22 cellular contexts compared by ENCODE assay signal in the genomic region with DNA sequence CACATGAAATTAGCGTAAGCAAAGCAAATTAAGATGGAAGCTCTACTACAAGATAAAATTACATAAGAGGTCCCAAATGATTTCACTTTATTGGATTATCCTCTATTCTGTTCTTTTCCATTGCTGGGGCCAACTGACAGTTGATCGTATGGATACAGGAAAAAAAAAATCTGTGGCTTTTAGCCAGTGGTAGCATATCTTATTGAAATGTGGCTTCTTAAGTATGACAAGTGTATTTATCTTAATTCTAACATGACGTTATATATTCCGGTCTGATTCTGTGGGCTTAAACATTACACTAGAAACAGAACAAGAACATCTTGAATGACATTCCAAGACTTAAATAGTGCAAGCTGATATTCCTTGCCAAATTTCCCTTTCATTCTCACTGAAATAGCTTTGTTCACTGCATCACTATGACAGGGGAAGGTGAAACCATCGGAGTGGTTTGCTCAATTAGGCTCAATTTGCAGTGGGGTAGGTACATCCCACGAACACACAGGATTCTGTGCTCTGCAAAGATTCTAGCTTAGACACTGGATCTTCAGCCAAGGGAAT.
"Had no signal": no experiment of that assay in that cellular context is flagged by ENCODE, and none has a peak within 500 bp of the region (broad histone marks: within the 10 kb centered on the region; RNA-seq: fewer than 3 reads in every experiment).

No MANE protein-coding gene starts in this region.

- DNase-seq: activated CD4-positive, alpha-beta T cell treated with anti-CD3 and anti-CD28 coated beads for 1 hour; activated gamma-delta T cell treated with Interleukin-2 at 50 U/mL for 16 hours; activated T-cell treated with anti-CD3 and anti-CD28 coated beads, Interleukin-2, amount 50 U/mL, for 1 hour; adrenal gland; colonic mucosa; dorsolateral prefrontal cortex; endodermal cell; glutamatergic neuron; hippocampal formation; left ventricle myocardium inferior; midbrain; natural killer cell; ovary; stimulated activated CD4-positive, alpha-beta T cell treated with anti-CD3 and anti-CD28 coated beads, Interleukin-12 subunit alpha, Interleukin-12 subunit beta, amount 100 ng/mL, for 4 hours; stimulated activated naive CD8-positive, alpha-beta T cell treated with anti-CD3 and anti-CD28 coated beads, Interleukin-15, amount 100 ng/mL, for 72 hours; T-helper 9 cell; trophoblast cell; uterus had no signal

- H3K4me1 ChIP-seq: adrenal gland, ascending aorta, colonic mucosa, left ventricle myocardium inferior, prostate gland, uterus had no signal

- H3K36me3 ChIP-seq: adrenal gland, ascending aorta, colonic mucosa, left ventricle myocardium inferior, ovary, prostate gland, uterus had no signal

- H3K9me3 Mint-ChIP-seq: activated naive CD4-positive, alpha-beta T cell treated with anti-CD3 and anti-CD28 coated beads, Interleukin-2, amount 50 U/mL, for 24 hours; endodermal cell; natural killer cell; stimulated activated naive CD8-positive, alpha-beta T cell treated with anti-CD3 and anti-CD28 coated beads, Interleukin-15, amount 100 ng/mL, for 72 hours had no signal

- H3K36me3 Mint-ChIP-seq: natural killer cell had no signal

- H3K27me3 ChIP-seq: adrenal gland, ascending aorta, colonic mucosa, dorsolateral prefrontal cortex, ovary, uterus had no signal

- ATAC-seq: natural killer cell; stimulated activated naive CD8-positive, alpha-beta T cell treated with anti-CD3 and anti-CD28 coated beads, Interleukin-15, amount 100 ng/mL, for 72 hours had no signal

- H3K9me3 ChIP-seq: adrenal gland, ascending aorta, colonic mucosa, left ventricle myocardium inferior, ovary, prostate gland, uterus had no signal

- H3K27ac ChIP-seq: adrenal gland, ascending aorta, colonic mucosa, epithelial cell of prostate, left ventricle myocardium inferior, ovary, prostate gland, uterus had no signal

- H3K27me3 Mint-ChIP-seq: activated naive CD4-positive, alpha-beta T cell treated with anti-CD3 and anti-CD28 coated beads, Interleukin-2, amount 50 U/mL, for 24 hours; stimulated activated naive CD8-positive, alpha-beta T cell treated with anti-CD3 and anti-CD28 coated beads, Interleukin-15, amount 100 ng/mL, for 72 hours had no signal

- H3K4me3 Mint-ChIP-seq: activated naive CD4-positive, alpha-beta T cell treated with anti-CD3 and anti-CD28 coated beads, Interleukin-2, amount 50 U/mL, for 24 hours; endodermal cell; natural killer cell; stimulated activated naive CD8-positive, alpha-beta T cell treated with anti-CD3 and anti-CD28 coated beads, Interleukin-15, amount 100 ng/mL, for 72 hours had no signal

- H3K4me3 ChIP-seq: adrenal gland, ascending aorta, colonic mucosa, dorsolateral prefrontal cortex, left ventricle myocardium inferior, ovary, prostate gland, uterus had no signal

- H3K27ac Mint-ChIP-seq: activated naive CD4-positive, alpha-beta T cell treated with anti-CD3 and anti-CD28 coated beads, Interleukin-2, amount 50 U/mL, for 24 hours; endodermal cell; stimulated activated naive CD8-positive, alpha-beta T cell treated with anti-CD3 and anti-CD28 coated beads, Interleukin-15, amount 100 ng/mL, for 72 hours had no signal
